27 cellular contexts compared by ENCODE assay signal in genomic region chr6:149228276-149228962, GRCh38.
DNase-seq lines count a peak whose midpoint lies in the region; ATAC-seq and TF ChIP-seq lines count a peak whose summit lies in the region.
"Had no signal": no experiment of that assay in that cellular context is flagged by ENCODE, and none has a peak within 500 bp of the region (broad histone marks: within the 10 kb centered on the region; RNA-seq: fewer than 3 reads in every experiment).

No MANE protein-coding gene starts in this region.

- H3K36me3 ChIP-seq in SK-N-SH (replicated peaks in 1 of 2; ENCODE audit: control insufficient read depth in 1 of 2, insufficient read depth in 2 of 2, low read length in 1 of 2), result no peaks in the 10 kb centered on the region
- H3K36me3 ChIP-seq in lung (ENCODE audit: control insufficient read depth in 2 of 2, insufficient read depth in 2 of 2, low read length in 2 of 2), result no peaks in the 10 kb centered on the region
- H3K36me3 ChIP-seq: heart left ventricle, thoracic aorta had no signal

- H3K9me2 ChIP-seq in SK-N-SH, result no peaks in the 10 kb centered on the region

- CTCF ChIA-PET in SK-N-SH (lab: Yijun Ruan, JAX), result interaction anchor here (0.6 to 0.7 kb wide), 2 partner anchors 21 to 111 kb away, joined by 3 read pairs; no protein-coding TSS in a partner anchor

- TF ChIP-seq RAD21 in SK-N-SH (IDR thresholded peaks at IDR 0.05; ENCODE audit: low read length), result no peak

- TF ChIP-seq EP300 in SK-N-SH (IDR thresholded peaks at IDR 0.05; ENCODE audit: borderline replicate concordance in 1 of 2, low read depth in 1 of 2, low read length in 1 of 2), result no peak

- no peak overlapping the region for H2AFZ ChIP-seq in SK-N-SH (ENCODE audit: low read depth)

- H3F3A ChIP-seq in SK-N-SH (replicated peaks; ENCODE audit: insufficient read depth), result peaks cover 8% of the 10 kb centered on the region

- H3K9ac ChIP-seq in SK-N-SH, result no peak overlapping the region

- H3K9me3 ChIP-seq in SK-N-SH (no peaks in the 10 kb centered on the region), lung (ENCODE audit: control insufficient read depth in 2 of 2, insufficient read depth in 1 of 2, low read length in 1 of 2) (no peaks in the 10 kb centered on the region)
- H3K9me3 ChIP-seq: heart left ventricle, thoracic aorta had no signal

- H3K27ac ChIP-seq in SK-N-SH (ENCODE audit: low read depth in 2 of 2, low read length in 1 of 2), result no peak overlapping the region; a peak in 1 of 4 replicates
- no peak overlapping the region for H3K27ac ChIP-seq in lung (ENCODE audit: low read depth in 1 of 2, low read length in 1 of 2)
- peak overlapping the region; percentile 21 for H3K27ac ChIP-seq in temporal lobe (ENCODE audit: low read depth, low read length)
- H3K27ac ChIP-seq: coronary artery, heart left ventricle, thoracic aorta had no signal

- TF ChIP-seq CTCF in SK-N-SH (IDR thresholded peaks at IDR 0.05) (no peak), lung (IDR thresholded peaks at IDR 0.05; ENCODE audit: control extremely low read depth, extremely low read depth) (no peak)

- no peak overlapping the region for H3K4me3 ChIP-seq in SK-N-SH (ENCODE audit: low read depth in 2 of 2, low read length in 1 of 2)
- H3K4me3 ChIP-seq in lung, result no peak overlapping the region
- H3K4me3 ChIP-seq: coronary artery, heart left ventricle, thoracic aorta had no signal

- ATAC-seq in SK-N-SH treated with all-trans-retinoic acid at 6 μM for 48 hours, result no peak
- peak; percentile 34 for ATAC-seq in lung (ENCODE audit: insufficient read depth, low FRiP score)
- ATAC-seq in GM19023 (IDR thresholded peaks at IDR 0.05; ENCODE audit: unreplicated experiment), result no peak
- no peak for ATAC-seq in HG03108 (IDR thresholded peaks at IDR 0.05; ENCODE audit: unreplicated experiment)
- ATAC-seq: activated T-cell treated with anti-CD3 and anti-CD28 coated beads, Interleukin-2, amount 50 U/mL, for 72 hours; effector memory CD8-positive, alpha-beta T cell; heart left ventricle; PC-3; Right ventricle myocardium inferior had no signal

- H4K20me1 ChIP-seq in SK-N-SH (ENCODE audit: insufficient read depth), result no peaks in the 10 kb centered on the region

- 88% methylated on average over 13 of the region's 13 CpGs for WGBS in SK-N-SH (ENCODE audit: low lambda C conversion rate)
- 81 to 90% methylated on average over 13 of the region's 13 CpGs for WGBS in lung, 2 donors

- H3K4me2 ChIP-seq in SK-N-SH, result no peak overlapping the region

- POLR2A ChIA-PET in SK-N-SH (lab: Yijun Ruan, JAX), result no interaction called here

- H3K4me1 ChIP-seq in SK-N-SH (ENCODE audit: control insufficient read depth in 1 of 2, insufficient read depth in 2 of 2, low read depth in 1 of 2, low read length in 1 of 2), result peaks cover 0 to 25% of the 10 kb centered on the region in 2 experiments; a peak in 2 of 4 replicates
- peaks cover 0 to 9% of the 10 kb centered on the region in 2 donors for H3K4me1 ChIP-seq in lung (ENCODE audit: control insufficient read depth in 2 of 2, insufficient read depth in 2 of 2, low read length in 2 of 2)

- H3K27me3 ChIP-seq in SK-N-SH (ENCODE audit: insufficient read depth), result no peaks in the 10 kb centered on the region
- H3K27me3 ChIP-seq in lung (ENCODE audit: control insufficient read depth, insufficient read depth), result no peaks in the 10 kb centered on the region
- H3K27me3 ChIP-seq: heart left ventricle had no signal

- no peaks in the 10 kb centered on the region for H3K79me2 ChIP-seq in SK-N-SH (ENCODE audit: insufficient read depth)

- DNase-seq in SK-N-SH, result peak; percentile 21
- peak; percentile 40 for DNase-seq in NCI-H524 treated with DMSO at 0.1 percent for 48 hours (lab: John Stamatoyannopoulos, UW)
- DNase-seq in lung (ENCODE audit: low spot score), result no peak
- no peak for DNase-seq in NCI-H128 (lab: John Stamatoyannopoulos, UW; ENCODE audit: unreplicated experiment)
- DNase-seq: activated CD4-positive, alpha-beta T cell treated with anti-CD3 and anti-CD28 coated beads, Interleukin-2, amount 50 U/mL, for 1 hour; activated naive CD4-positive, alpha-beta T cell treated with anti-CD3 and anti-CD28 coated beads for 36 hours; activated T-cell treated with anti-CD3 and anti-CD28 coated beads, Interleukin-2, amount 50 U/mL, for 72 hours; amygdala; DMS53; effector memory CD8-positive, alpha-beta T cell; H9; heart left ventricle; NCI-H1048; NCI-H2029 treated with DMSO at 0.1 percent for 48 hours; NCI-H446; NK-92 treated with Interleukin-12 subunit alpha and Interleukin-12 subunit beta, amount 100 ng/mL, for 24 hours; PC-3; stimulated activated CD4-positive, alpha-beta T cell treated with anti-CD3 and anti-CD28 coated beads, Interleukin-15, amount 100 ng/mL, for 24 hours; stimulated activated naive CD4-positive, alpha-beta T cell treated with Interleukin-2 at 50 U/mL for 16 hours; T-helper 9 cell had no signal

TF ChIP-seq in SK-N-SH, 30 proteins besides CTCF, POLR2A, EP300 and RAD21 (continues in another document):
- TF ChIP-seq RCOR1 (IDR thresholded peaks at IDR 0.05; ENCODE audit: low read length) (no peak), ZBTB33 (IDR thresholded peaks at IDR 0.05; ENCODE audit: borderline replicate concordance, low read depth) (no peak), TAF1 (IDR thresholded peaks at IDR 0.05; ENCODE audit: borderline replicate concordance, low read depth, low read length) (no peak)

TF ChIP-seq in SK-N-SH treated with all-trans-retinoic acid at 6 μM for 48 hours, 23 proteins besides CTCF, POLR2A, EP300 and RAD21:
- no peak for TF ChIP-seq CSDC2 (CRISPR knock-in tag; IDR thresholded peaks at IDR 0.05)
- TF ChIP-seq ZC3H10 (CRISPR knock-in tag; IDR thresholded peaks at IDR 0.05), result no peak
- TF ChIP-seq ZNF565 (CRISPR knock-in tag; conservative IDR thresholded peaks at IDR 0.05; ENCODE audit: low read depth), result no peak
- no peak for TF ChIP-seq GLIS3 (CRISPR knock-in tag; IDR thresholded peaks at IDR 0.05)
- no peak for TF ChIP-seq OSR1 (CRISPR knock-in tag; IDR thresholded peaks at IDR 0.05)
- TF ChIP-seq SNAI2 (CRISPR knock-in tag; IDR thresholded peaks at IDR 0.05), result no peak
TF ChIP-seq in SK-N-SH treated with all-trans-retinoic acid at 6 μM for 48 hours: peak in this region for 0.

Comparison
In these comparisons a context has a peak if more than half of its experiments do, and no peak if none do; other contexts are left out.
1. DNase-seq: peak in SK-N-SH (single experiment) and NCI-H524 treated with DMSO at 0.1 percent for 48 hours (single experiment); none in lung (single experiment) and NCI-H128 (single experiment).